ENCODE assay signal across 16 cellular contexts in the genomic region with DNA sequence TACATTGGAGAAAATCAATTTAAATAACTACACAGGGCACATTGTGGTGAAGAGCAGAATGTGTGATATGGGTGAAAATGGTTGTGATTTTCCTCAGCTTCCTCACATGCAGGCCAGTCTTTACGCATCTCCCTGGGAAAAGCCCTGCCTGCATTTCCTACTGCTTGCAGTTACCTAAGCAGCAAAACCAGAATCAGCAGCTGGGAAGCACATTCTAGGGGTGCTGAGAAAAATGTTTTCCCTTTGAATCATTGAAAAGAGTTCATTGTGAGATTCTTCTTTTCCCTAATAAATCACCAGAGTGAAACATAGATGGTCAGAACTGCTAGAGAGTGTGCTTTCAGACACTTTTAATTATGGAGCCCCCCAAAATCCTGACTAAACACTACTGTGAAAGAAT.
DNase-seq lines count a peak whose midpoint lies in the region; ATAC-seq and TF ChIP-seq lines count a peak whose summit lies in the region.
"Had no signal": no experiment of that assay in that cellular context is flagged by ENCODE, and none has a peak within 500 bp of the region (broad histone marks: within the 10 kb centered on the region; RNA-seq: fewer than 3 reads in every experiment).

No MANE protein-coding gene starts in this region.

- TF ChIP-seq CTCF in GM13976 (IDR thresholded peaks at IDR 0.05; ENCODE audit: borderline replicate concordance, control extremely low read depth, extremely low read depth, insufficient read depth, missing control alignments), result no peak

- no peak for ATAC-seq in GM21619 (IDR thresholded peaks at IDR 0.05; ENCODE audit: unreplicated experiment)
- ATAC-seq: A549 had no signal

- DNase-seq in EL (peak; percentile 53), NCI-H226 (peak; percentile 20), fibroblast of peridontal ligament (ENCODE audit: extremely low read depth) (peak; percentile 7), GM13976 (ENCODE audit: low spot score) (no peak), NCI-H446 (lab: John Stamatoyannopoulos, UW) (no peak)
- DNase-seq: 8988T; ACHN; AML-193; BE2C; CD4-positive, alpha-beta T cell; CD8-positive, alpha-beta memory T cell; DMS 273 treated with DMSO at 0.1 percent for 48 hours; DMS79; GOT3 had no signal

- in situ Hi-C loops in GM13976 (cut with MboI; ENCODE audit: low sequenced_read_pairs, unreplicated experiment), result no loop called here

Comparison
In these comparisons a context has a peak if more than half of its experiments do, and no peak if none do; other contexts are left out.
1. DNase-seq: peak in EL (single experiment), NCI-H226 (single experiment) and fibroblast of peridontal ligament (single experiment); none in GM13976 (single experiment) and NCI-H446 (0 of 2).